In genomic region chr14:55256586-55256985, GRCh38 we compare ENCODE assay signal across 1 cellular context.
TF ChIP-seq lines count a peak whose summit lies in the region.

No MANE protein-coding gene starts in this region.

TF ChIP-seq in H1, 55 proteins besides CTCF, POLR2A, EP300 and RAD21:
- TF ChIP-seq CHD7 (IDR thresholded peaks at IDR 0.05; ENCODE audit: insufficient replicate concordance, low read length) (no peak), SIX5 (IDR thresholded peaks at IDR 0.05; ENCODE audit: low read depth, low read length) (no peak), ATF2 (IDR thresholded peaks at IDR 0.05; ENCODE audit: low read length) (no peak), SIN3A (conservative IDR thresholded peaks at IDR 0.05 in 1 of 2, IDR thresholded peaks at IDR 0.05 in 1 of 2; ENCODE audit: low read depth in 1 of 2, low read length in 2 of 2) (no peak), HDAC2 (IDR thresholded peaks at IDR 0.05; ENCODE audit: borderline replicate concordance in 1 of 2, low read depth in 2 of 2, low read length in 2 of 2) (no peak), PHF8 (conservative IDR thresholded peaks at IDR 0.05; ENCODE audit: low read depth, low read length) (no peak), GABPA (IDR thresholded peaks at IDR 0.05; ENCODE audit: borderline replicate concordance, insufficient read depth, low read length) (no peak), MAFK (IDR thresholded peaks at IDR 0.05; ENCODE audit: low read depth, low read length) (no peak), CBX5 (IDR thresholded peaks at IDR 0.05; ENCODE audit: low read depth, low read length) (no peak), JUN (IDR thresholded peaks at IDR 0.05; ENCODE audit: low read depth, low read length) (no peak), CHD1 (IDR thresholded peaks at IDR 0.05; ENCODE audit: low read depth, low read length) (no peak), CBX8 (IDR thresholded peaks at IDR 0.05; ENCODE audit: borderline replicate concordance, low read depth, low read length) (no peak), BRCA1 (IDR thresholded peaks at IDR 0.05; ENCODE audit: low read depth, low read length) (no peak), HDAC6 (IDR thresholded peaks at IDR 0.05; ENCODE audit: low read depth, low read length) (no peak), USF2 (IDR thresholded peaks at IDR 0.05; ENCODE audit: low read length) (no peak), RXRA (IDR thresholded peaks at IDR 0.05; ENCODE audit: insufficient read depth, low read depth, low read length) (no peak), SP4 (IDR thresholded peaks at IDR 0.05; ENCODE audit: low read length) (no peak), RFX5 (IDR thresholded peaks at IDR 0.05; ENCODE audit: borderline replicate concordance, low read depth, low read length) (no peak), CTBP2 (IDR thresholded peaks at IDR 0.05; ENCODE audit: borderline replicate concordance, insufficient read depth, insufficient read length, low read length) (no peak), KDM4A (IDR thresholded peaks at IDR 0.05; ENCODE audit: low read depth, low read length, severe bottlenecking) (no peak)
